ENCODE assay signal across 15 cellular contexts in genomic region chr12:92124708-92125067, GRCh38. TPM values are rescaled to one million over a fixed set of nuclear protein-coding genes. Genes with fewer than 3 reads are reported as not detected.
DNase-seq lines count a peak whose midpoint lies in the region; ATAC-seq, FAIRE-seq and TF ChIP-seq lines count a peak whose summit lies in the region.
"Had no signal": no experiment of that assay in that cellular context is flagged by ENCODE, and none has a peak within 500 bp of the region (broad histone marks: within the 10 kb centered on the region; RNA-seq: fewer than 3 reads in every experiment).

No MANE protein-coding gene starts in this region.

- H3K27ac ChIP-seq in neutrophil = peak overlapping the region; percentile 83
- H3K27ac ChIP-seq: adrenal gland had no signal

- no peak for TF ChIP-seq CTCF in neutrophil (IDR thresholded peaks at IDR 0.05)

- H3K27me3 Mint-ChIP-seq in activated CD4-positive, alpha-beta T cell treated with anti-CD3 and anti-CD28 coated beads, Interleukin-2, amount 10 ng/mL, durations not matched to agents 24 days and 14 days = no peaks in the 10 kb centered on the region
- H3K27me3 Mint-ChIP-seq in activated T-helper 1 cell treated with anti-CD3 and anti-CD28 coated beads, Interleukin-12 subunit alpha, Interleukin-12 subunit beta, Interleukin-2, Interleukin-4 antibody, amounts not matched to agents 30 ng/mL and 10 ng/mL and 1 ng/mL, durations not matched to agents 14 hours and 24 hours and 36 hours (ENCODE audit: insufficient read depth) = no peaks in the 10 kb centered on the region

- no peaks in the 10 kb centered on the region for H3K27me3 ChIP-seq in neutrophil
- H3K27me3 ChIP-seq: adrenal gland had no signal

- H3K9me3 ChIP-seq in neutrophil = no peaks in the 10 kb centered on the region

- peak overlapping the region; percentile 17 for H3K27ac Mint-ChIP-seq in activated CD4-positive, alpha-beta T cell treated with anti-CD3 and anti-CD28 coated beads, Interleukin-2, amount 10 ng/mL, durations not matched to agents 24 days and 14 days
- H3K27ac Mint-ChIP-seq in activated T-helper 1 cell treated with anti-CD3 and anti-CD28 coated beads, Interleukin-12 subunit alpha, Interleukin-12 subunit beta, Interleukin-2, Interleukin-4 antibody, amounts not matched to agents 30 ng/mL and 10 ng/mL and 1 ng/mL, durations not matched to agents 14 hours and 24 hours and 36 hours = peak overlapping the region; percentile 6

- peaks cover 10% of the 10 kb centered on the region for H3K9me3 Mint-ChIP-seq in activated CD4-positive, alpha-beta T cell treated with anti-CD3 and anti-CD28 coated beads, Interleukin-2, amount 10 ng/mL, durations not matched to agents 24 days and 14 days
- peaks cover 7% of the 10 kb centered on the region for H3K9me3 Mint-ChIP-seq in activated T-helper 1 cell treated with anti-CD3 and anti-CD28 coated beads, Interleukin-12 subunit alpha, Interleukin-12 subunit beta, Interleukin-2, Interleukin-4 antibody, amounts not matched to agents 30 ng/mL and 10 ng/mL and 1 ng/mL, durations not matched to agents 14 hours and 24 hours and 36 hours

- no peaks in the 10 kb centered on the region for H3K36me3 ChIP-seq in neutrophil
- H3K36me3 ChIP-seq: adrenal gland had no signal

- FAIRE-seq in HTR-8/SVneo (lab: Jason Lieb, UNC) = no peak
- FAIRE-seq: islet of Langerhans had no signal

- peaks cover 43% of the 10 kb centered on the region for H3K4me1 Mint-ChIP-seq in activated CD4-positive, alpha-beta T cell treated with anti-CD3 and anti-CD28 coated beads, Interleukin-2, amount 10 ng/mL, durations not matched to agents 24 days and 14 days
- peaks cover 46% of the 10 kb centered on the region for H3K4me1 Mint-ChIP-seq in activated T-helper 1 cell treated with anti-CD3 and anti-CD28 coated beads, Interleukin-12 subunit alpha, Interleukin-12 subunit beta, Interleukin-2, Interleukin-4 antibody, amounts not matched to agents 30 ng/mL and 10 ng/mL and 1 ng/mL, durations not matched to agents 14 hours and 24 hours and 36 hours (ENCODE audit: low read depth)

- peak overlapping the region; percentile 41 to 50 for H3K4me3 ChIP-seq in neutrophil (ENCODE audit: low read depth in 1 of 2, low read length in 1 of 2)
- H3K4me3 ChIP-seq: adrenal gland, skin epidermis had no signal

- peak; percentile 41 for ATAC-seq in GM19324 (IDR thresholded peaks at IDR 0.05; ENCODE audit: low FRiP score, unreplicated experiment)
- ATAC-seq: HCT116, Panc1 had no signal

- H3K4me3 Mint-ChIP-seq in activated CD4-positive, alpha-beta T cell treated with anti-CD3 and anti-CD28 coated beads, Interleukin-2, amount 10 ng/mL, durations not matched to agents 24 days and 14 days = peak overlapping the region; percentile 29
- no peak overlapping the region for H3K4me3 Mint-ChIP-seq in activated T-helper 1 cell treated with anti-CD3 and anti-CD28 coated beads, Interleukin-12 subunit alpha, Interleukin-12 subunit beta, Interleukin-2, Interleukin-4 antibody, amounts not matched to agents 30 ng/mL and 10 ng/mL and 1 ng/mL, durations not matched to agents 14 hours and 24 hours and 36 hours

- no peak for DNase-seq in activated CD4-positive, alpha-beta T cell treated with anti-CD3 and anti-CD28 coated beads, Interleukin-2, amount 10 ng/mL, durations not matched to agents 24 days and 14 days
- DNase-seq in activated CD4-positive, alpha-beta T cell treated with anti-CD3 and anti-CD28 coated beads for 1 hour = no peak
- no peak for DNase-seq in activated T-helper 1 cell treated with anti-CD3 and anti-CD28 coated beads, Interleukin-12 subunit alpha, Interleukin-12 subunit beta, Interleukin-2, Interleukin-4 antibody, amounts not matched to agents 30 ng/mL and 10 ng/mL and 1 ng/mL, durations not matched to agents 14 hours and 24 hours and 36 hours (ENCODE audit: low spot score)
- DNase-seq in HTR-8/SVneo (ENCODE audit: insufficient read length, low spot score) = no peak
- DNase-seq in hippocampal formation (lab: John Stamatoyannopoulos, UW) = no peak
- DNase-seq in amniotic stem cell (lab: John Stamatoyannopoulos, UW) = no peak
- DNase-seq: adrenal gland, NCI-H2029, NCI-H524 had no signal

- H3K4me1 ChIP-seq in neutrophil (ENCODE audit: control insufficient read depth in 1 of 2, insufficient read depth in 1 of 2, low read depth in 1 of 2, low read length in 1 of 2) = peaks cover 78 to 79% of the 10 kb centered on the region in 2 experiments

- intact Hi-C loops in activated CD4-positive, alpha-beta T cell treated with anti-CD3 and anti-CD28 coated beads, Interleukin-2, amount 10 ng/mL, durations not matched to agents 24 days and 14 days (cut with micrococcal nuclease) = no loop called here
- intact Hi-C loops in activated T-helper 1 cell treated with anti-CD3 and anti-CD28 coated beads, Interleukin-12 subunit alpha, Interleukin-12 subunit beta, Interleukin-2, Interleukin-4 antibody, amounts not matched to agents 30 ng/mL and 10 ng/mL and 1 ng/mL, durations not matched to agents 14 hours and 24 hours and 36 hours (cut with micrococcal nuclease) = no loop called here

- H3K36me3 Mint-ChIP-seq in activated CD4-positive, alpha-beta T cell treated with anti-CD3 and anti-CD28 coated beads, Interleukin-2, amount 10 ng/mL, durations not matched to agents 24 days and 14 days (ENCODE audit: low read depth) = peaks cover 40% of the 10 kb centered on the region
- H3K36me3 Mint-ChIP-seq in activated T-helper 1 cell treated with anti-CD3 and anti-CD28 coated beads, Interleukin-12 subunit alpha, Interleukin-12 subunit beta, Interleukin-2, Interleukin-4 antibody, amounts not matched to agents 30 ng/mL and 10 ng/mL and 1 ng/mL, durations not matched to agents 14 hours and 24 hours and 36 hours (ENCODE audit: low read depth) = peaks cover 34% of the 10 kb centered on the region

RNA-seq across cellular contexts. Expression of gene BTG1, which starts 21.0 kb away (rescaled TPM):
- total RNA-seq in activated CD4-positive, alpha-beta T cell treated with anti-CD3 and anti-CD28 coated beads, Interleukin-2, amount 10 ng/mL, durations not matched to agents 24 days and 14 days = 84.2 and 90.8 TPM in 2 replicates
- 86.4 and 87.9 TPM in 2 replicates for total RNA-seq in activated T-helper 1 cell treated with anti-CD3 and anti-CD28 coated beads, Interleukin-12 subunit alpha, Interleukin-12 subunit beta, Interleukin-2, Interleukin-4 antibody, amounts not matched to agents 30 ng/mL and 10 ng/mL and 1 ng/mL, durations not matched to agents 14 hours and 24 hours and 36 hours
